23 cellular contexts compared by ENCODE assay signal in genomic region chr16:71693168-71693567, GRCh38.
"Had no signal": no experiment of that assay in that cellular context is flagged by ENCODE, and none has a peak within 500 bp of the region (broad histone marks: within the 10 kb centered on the region; RNA-seq: fewer than 3 reads in every experiment).

No MANE protein-coding gene starts in this region.

- ATAC-seq: activated CD8-positive, alpha-beta T cell treated with anti-CD3 and anti-CD28 coated beads, Interleukin-2, amount 10 ng/mL, durations not matched to agents 7 days and 5 days; activated naive CD8-positive, alpha-beta T cell treated with anti-CD3 and anti-CD28 coated beads, Interleukin-2, amount 50 U/mL, for 24 hours; right cardiac atrium had no signal

- H3K9me3 ChIP-seq: stomach, vagina had no signal

- H3K4me3 ChIP-seq: lung, stomach, vagina had no signal

- H3K9me3 Mint-ChIP-seq: activated naive CD4-positive, alpha-beta T cell treated with anti-CD3 and anti-CD28 coated beads, Interleukin-2, amount 10 ng/mL, durations not matched to agents 7 days and 5 days; activated naive CD8-positive, alpha-beta T cell treated with anti-CD3 and anti-CD28 coated beads, Interleukin-2, amount 50 U/mL, for 24 hours; activated T-cell treated with anti-CD3 and anti-CD28 coated beads, Interleukin-2, amount 50 U/mL, for 24 hours had no signal

- DNase-seq: activated CD4-positive, alpha-beta T cell treated with anti-CD3 and anti-CD28 coated beads for 48 hours; activated CD4-positive, CD25-positive, alpha-beta regulatory T cell; activated CD8-positive, alpha-beta T cell treated with anti-CD3 and anti-CD28 coated beads, Interleukin-2, amount 10 ng/mL, durations not matched to agents 7 days and 5 days; activated effector memory CD4-positive, alpha-beta T cell treated with Interleukin-2 at 50 U/mL for 16 hours; activated naive CD4-positive, alpha-beta T cell treated with anti-CD3 and anti-CD28 coated beads, Interleukin-2, amount 10 ng/mL, durations not matched to agents 7 days and 5 days; activated naive CD8-positive, alpha-beta T cell treated with anti-CD3 and anti-CD28 coated beads, Interleukin-2, amount 50 U/mL, for 24 hours; activated T-cell treated with anti-CD3 and anti-CD28 coated beads, Interleukin-2, amount 50 U/mL, for 24 hours; anterior cingulate cortex; brain microvascular endothelial cell; central memory CD4-positive, alpha-beta T cell; erythroblast; foreskin melanocyte; glutamatergic neuron; hypothalamus; islet precursor cell; midbrain; right cardiac atrium; stomach; trophoblast cell had no signal

- H3K27me3 Mint-ChIP-seq: activated naive CD4-positive, alpha-beta T cell treated with anti-CD3 and anti-CD28 coated beads, Interleukin-2, amount 10 ng/mL, durations not matched to agents 7 days and 5 days; activated naive CD8-positive, alpha-beta T cell treated with anti-CD3 and anti-CD28 coated beads, Interleukin-2, amount 50 U/mL, for 24 hours; activated T-cell treated with anti-CD3 and anti-CD28 coated beads, Interleukin-2, amount 50 U/mL, for 24 hours; progenitor cell of endocrine pancreas had no signal

- FAIRE-seq: colon had no signal

- H3K27ac ChIP-seq: brain microvascular endothelial cell, stomach, vagina had no signal

- H3K27ac Mint-ChIP-seq: activated CD8-positive, alpha-beta T cell treated with anti-CD3 and anti-CD28 coated beads, Interleukin-2, amount 10 ng/mL, durations not matched to agents 7 days and 5 days; activated naive CD4-positive, alpha-beta T cell treated with anti-CD3 and anti-CD28 coated beads, Interleukin-2, amount 10 ng/mL, durations not matched to agents 7 days and 5 days; activated naive CD8-positive, alpha-beta T cell treated with anti-CD3 and anti-CD28 coated beads, Interleukin-2, amount 50 U/mL, for 24 hours; activated T-cell treated with anti-CD3 and anti-CD28 coated beads, Interleukin-2, amount 50 U/mL, for 24 hours; progenitor cell of endocrine pancreas had no signal

- H3K4me3 Mint-ChIP-seq: activated CD8-positive, alpha-beta T cell treated with anti-CD3 and anti-CD28 coated beads, Interleukin-2, amount 10 ng/mL, durations not matched to agents 7 days and 5 days; activated naive CD4-positive, alpha-beta T cell treated with anti-CD3 and anti-CD28 coated beads, Interleukin-2, amount 10 ng/mL, durations not matched to agents 7 days and 5 days; activated naive CD8-positive, alpha-beta T cell treated with anti-CD3 and anti-CD28 coated beads, Interleukin-2, amount 50 U/mL, for 24 hours; activated T-cell treated with anti-CD3 and anti-CD28 coated beads, Interleukin-2, amount 50 U/mL, for 24 hours had no signal

- H3K4me1 ChIP-seq: stomach, vagina had no signal

- H3K27me3 ChIP-seq: brain microvascular endothelial cell, stomach, vagina had no signal
